In genomic region chr5:157592594-157592993, GRCh38 we compare ENCODE assay signal across 2 cellular contexts.
TF ChIP-seq lines count a peak whose summit lies in the region.

No MANE protein-coding gene starts in this region.

TF ChIP-seq in liver, 16 proteins besides CTCF, POLR2A, EP300 and RAD21:
- TF ChIP-seq NR2F2 (IDR thresholded peaks at IDR 0.05) (peak; percentile 14), HNF4A (conservative IDR thresholded peaks at IDR 0.05) (no peak)
TF ChIP-seq in liver: peak in this region for 1.

TF ChIP-seq in HepG2, 621 proteins besides CTCF, POLR2A, EP300 and RAD21:
- TF ChIP-seq HINFP (CRISPR knock-in tag; IDR thresholded peaks at IDR 0.05; ENCODE audit: low read depth) = no peak
- TF ChIP-seq THAP7 (CRISPR knock-in tag; IDR thresholded peaks at IDR 0.05) = no peak
- TF ChIP-seq E2F5 (CRISPR knock-in tag; conservative IDR thresholded peaks at IDR 0.05) = no peak
- TF ChIP-seq, protein P1, sequence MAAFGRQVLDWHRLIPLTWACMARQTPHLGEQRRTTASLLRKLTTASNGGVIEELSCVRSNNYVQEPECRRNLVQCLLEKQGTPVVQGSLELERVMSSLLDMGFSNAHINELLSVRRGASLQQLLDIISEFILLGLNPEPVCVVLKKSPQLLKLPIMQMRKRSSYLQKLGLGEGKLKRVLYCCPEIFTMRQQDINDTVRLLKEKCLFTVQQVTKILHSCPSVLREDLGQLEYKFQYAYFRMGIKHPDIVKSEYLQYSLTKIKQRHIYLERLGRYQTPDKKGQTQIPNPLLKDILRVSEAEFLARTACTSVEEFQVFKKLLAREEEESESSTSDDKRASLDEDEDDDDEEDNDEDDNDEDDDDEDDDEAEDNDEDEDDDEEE (CRISPR knock-in tag; IDR thresholded peaks at IDR 0.05) = no peak
